10 cellular contexts compared by ENCODE assay signal in the genomic region with DNA sequence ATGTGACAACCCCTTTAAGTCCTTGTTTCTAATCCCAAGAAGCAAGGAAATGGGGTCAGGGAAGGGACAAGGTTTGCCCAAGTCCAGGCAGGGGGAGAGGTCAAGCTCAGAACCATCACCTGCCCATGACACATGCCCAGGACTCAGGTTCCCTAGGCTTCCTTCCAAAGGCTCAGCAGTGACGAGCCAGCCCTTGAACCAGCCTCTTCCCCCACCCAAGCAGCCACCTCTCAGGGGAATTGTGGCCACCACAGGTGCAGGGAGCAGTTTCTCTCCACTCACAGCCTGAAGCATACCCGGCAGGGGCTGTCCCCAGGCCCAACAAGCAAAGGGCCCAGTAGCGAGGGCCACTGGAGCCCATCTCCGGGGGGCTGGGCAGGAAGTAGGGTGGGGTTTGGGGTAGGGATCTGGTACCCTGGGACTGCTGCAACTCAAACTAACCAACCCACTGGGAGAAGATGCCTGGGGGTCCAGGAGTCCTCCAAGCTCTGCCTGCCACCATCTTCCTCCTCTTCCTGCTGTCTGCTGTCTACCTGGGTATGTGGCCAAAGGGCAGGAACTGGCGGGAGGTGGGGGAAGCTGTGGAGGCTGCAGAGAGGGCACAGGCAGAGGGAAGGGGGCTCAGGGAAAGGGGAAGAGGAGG. TPM values are rescaled to one million over a fixed set of nuclear protein-coding genes. Genes with fewer than 3 reads are reported as not detected.
DNase-seq lines count a peak whose midpoint lies in the region; ATAC-seq and TF ChIP-seq lines count a peak whose summit lies in the region.
"Had no signal": no experiment of that assay in that cellular context is flagged by ENCODE, and none has a peak within 500 bp of the region (broad histone marks: within the 10 kb centered on the region; RNA-seq: fewer than 3 reads in every experiment).

A gene (plus strand): TSS at position 433 of the 643 bp plus-strand sequence. CDS start 26 bp downstream, at position 459.

- H3K9me3 ChIP-seq in mononuclear cell (ENCODE audit: low read depth, low read length) (no peaks in the 10 kb centered on the region), adrenal gland (replicated peaks in 1 of 3) (no peaks in the 10 kb centered on the region)

- intact Hi-C loops in adrenal gland (cut with DNase I): loop anchor here (5.0 to 10.0 kb wide), 2 partner anchors 70 to 78 kb away; a partner anchor contains a TSS

- TF ChIP-seq CTCF in coronary artery (IDR thresholded peaks at IDR 0.05) (no peak), adrenal gland (IDR thresholded peaks at IDR 0.05) (no peak)

- H3K36me3 ChIP-seq in adrenal gland (replicated peaks in 1 of 2): peaks cover 0 to 2% of the 10 kb centered on the region in 2 donors

- H3K4me1 ChIP-seq in mononuclear cell (ENCODE audit: insufficient read depth, low read length): peaks cover 97% of the 10 kb centered on the region
- H3K4me1 ChIP-seq in adrenal gland (replicated peaks in 1 of 2): no peaks in the 10 kb centered on the region

- 57 to 69% (median 61%) methylated on average over 3 to 5 of the region's 5 CpGs for WGBS in adrenal gland, 4 donors

- H3K4me3 ChIP-seq in mononuclear cell (ENCODE audit: low read length): peak within 1 kb of the TSS; percentile 47
- H3K4me3 ChIP-seq in coronary artery: no peak within 1 kb of the TSS
- H3K4me3 ChIP-seq in adrenal gland: no peak within 1 kb of the TSS

- ATAC-seq in GM18502 (IDR thresholded peaks at IDR 0.05; ENCODE audit: poor library complexity, unreplicated experiment): peak; percentile 64
- peak; percentile 50 for ATAC-seq in GM21360 (IDR thresholded peaks at IDR 0.05; ENCODE audit: unreplicated experiment)
- peak; percentile 45 for ATAC-seq in HG03565 (IDR thresholded peaks at IDR 0.05; ENCODE audit: unreplicated experiment)
- no peak for ATAC-seq in HG03039 (IDR thresholded peaks at IDR 0.05; ENCODE audit: unreplicated experiment)
- no peak for ATAC-seq in GM19455 (IDR thresholded peaks at IDR 0.05; ENCODE audit: unreplicated experiment)
- ATAC-seq: right cardiac atrium had no signal

- no peak within 1 kb of the TSS for H3K27ac ChIP-seq in coronary artery
- no peak within 1 kb of the TSS for H3K27ac ChIP-seq in adrenal gland

- DNase-seq in coronary artery (ENCODE audit: low spot score) (no peak), adrenal gland (no peak)
- DNase-seq: NCI-H2081 had no signal

- TF ChIP-seq POLR2A in adrenal gland (IDR thresholded peaks at IDR 0.05): no peak

- H3K27me3 ChIP-seq in mononuclear cell (ENCODE audit: insufficient read depth, low read length) (no peaks in the 10 kb centered on the region), adrenal gland (no peaks in the 10 kb centered on the region)

RNA-seq across cellular contexts. Expression of the gene that starts here (rescaled TPM):
- total RNA-seq in mononuclear cell: 47.3 TPM
- 1 to 10 TPM in 1 of 8 donors, under 1 TPM in 4, not detected in 3; 0.36 to 1.0 (median 0.50) TPM for total RNA-seq in adrenal gland
- 1 to 10 TPM in 2 of 3 donors, under 1 TPM in 1; 0.37 to 6.2 (median 1.3) TPM for polyA plus RNA-seq in adrenal gland

Comparison
In these comparisons a context has a peak if more than half of its experiments do, and no peak if none do; other contexts are left out.
1. RNA of the gene that starts here (total RNA-seq): 47.3 TPM in mononuclear cell (single experiment); 0.36 to 1.0 TPM in adrenal gland; every median in the first group is over 10 times any median in the second.
2. ATAC-seq: peak in GM18502 (single experiment), GM21360 (single experiment) and HG03565 (single experiment); none in HG03039 (single experiment) and GM19455 (single experiment).